ENCODE assay signal across 8 cellular contexts in the genomic region with DNA sequence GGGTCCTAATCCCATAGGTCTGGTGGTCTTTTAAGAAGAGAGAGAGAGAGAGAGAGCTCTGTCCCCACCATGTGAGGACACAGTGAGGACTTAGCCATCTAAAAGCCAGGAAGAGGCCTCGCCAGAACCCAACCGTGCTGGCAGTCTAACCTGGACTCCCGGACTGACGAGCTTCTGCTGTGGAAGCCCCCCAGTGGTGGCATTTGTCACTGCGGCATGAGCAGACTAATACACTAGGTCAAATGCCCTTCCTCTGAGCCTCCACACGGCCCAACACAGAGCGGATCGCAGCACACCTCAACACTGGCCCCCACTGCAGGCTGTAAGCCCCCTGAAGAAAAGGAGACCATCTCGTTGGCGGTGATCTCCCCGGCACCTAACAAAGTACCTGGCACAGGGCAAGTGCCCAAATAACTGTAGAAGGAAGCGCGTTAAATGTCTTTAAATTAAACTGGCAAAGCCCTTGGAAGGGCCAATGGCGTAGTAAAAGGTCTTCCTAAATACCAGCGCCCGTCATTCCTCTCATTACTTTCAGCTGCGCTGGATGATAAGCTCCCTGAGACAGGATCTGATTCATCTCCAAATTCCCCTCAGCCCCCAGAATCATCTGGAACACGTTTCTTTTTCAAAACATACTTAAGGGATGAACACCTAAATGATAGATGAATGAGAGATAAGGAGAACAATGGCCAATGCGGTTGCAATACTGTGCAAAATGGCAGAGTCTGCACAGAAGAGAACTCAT.
DNase-seq lines count a peak whose midpoint lies in the region; ATAC-seq and TF ChIP-seq lines count a peak whose summit lies in the region.

No MANE protein-coding gene starts in this region.

- no peak for TF ChIP-seq EP300 in Ishikawa (IDR thresholded peaks at IDR 0.05; ENCODE audit: borderline replicate concordance)

- in situ Hi-C loops in T47D (cut with HindIII; ENCODE audit: low pct_unique_long_range_greater_than_20kb, low sequenced_read_pairs): no loop called here

- ATAC-seq in GM21737 (IDR thresholded peaks at IDR 0.05; ENCODE audit: unreplicated experiment): no peak

- TF ChIP-seq RAD21 in Ishikawa (IDR thresholded peaks at IDR 0.05; ENCODE audit: low read depth): peak; percentile 69

- DNase-seq in activated gamma-delta T cell treated with Interleukin-2 at 50 U/mL for 16 hours (peak; percentile 76), activated gamma-delta T cell (lab: John Stamatoyannopoulos, UW) (no peak), UCSD-AML1 (lab: John Stamatoyannopoulos, UW; ENCODE audit: unreplicated experiment) (peak; percentile 76), T47D (ENCODE audit: low read depth in 1 of 2, low spot score in 1 of 2) (peak; percentile 39 to 79), kidney glomerular epithelial cell (lab: John Stamatoyannopoulos, UW) (peak; percentile 85)
- peak; percentile 56 for DNase-seq in stimulated activated CD4-positive, alpha-beta T cell treated with anti-CD3 and anti-CD28 coated beads, Interleukin-2, amount 100 ng/mL, for 4 hours (ENCODE audit: low read depth)

TF ChIP-seq in Ishikawa, 13 proteins besides CTCF, POLR2A, EP300 and RAD21:
- TF ChIP-seq CREB1 (IDR thresholded peaks at IDR 0.05; ENCODE audit: low read depth): no peak
- TF ChIP-seq TAF1 (IDR thresholded peaks at IDR 0.05; ENCODE audit: low read depth): no peak
- no peak for TF ChIP-seq FOXM1 (IDR thresholded peaks at IDR 0.05; ENCODE audit: borderline replicate concordance, low read depth)
- TF ChIP-seq ZBTB7A (IDR thresholded peaks at IDR 0.05; ENCODE audit: low read depth): 0 out of 2 replicates have a peak, but pooled peaks have one; percentile 43
